Comparison of ENCODE assay signal across 9 cellular contexts in genomic region chr16:87955302-87956168, GRCh38. TPM values are rescaled to one million over a fixed set of nuclear protein-coding genes. Genes with fewer than 3 reads are reported as not detected.
DNase-seq lines count a peak whose midpoint lies in the region; ATAC-seq and TF ChIP-seq lines count a peak whose summit lies in the region.
"Had no signal": no experiment of that assay in that cellular context is flagged by ENCODE, and none has a peak within 500 bp of the region (broad histone marks: within the 10 kb centered on the region; RNA-seq: fewer than 3 reads in every experiment).

No MANE protein-coding gene starts in this region.

- no peak for TF ChIP-seq RAD21 in SK-N-SH (IDR thresholded peaks at IDR 0.05; ENCODE audit: low read length)

- H4K20me1 ChIP-seq in SK-N-SH (ENCODE audit: insufficient read depth): no peaks in the 10 kb centered on the region

- H3K4me1 Mint-ChIP-seq in activated naive CD4-positive, alpha-beta T cell treated with anti-CD3 and anti-CD28 coated beads, Interleukin-2, amount 10 ng/mL, durations not matched to agents 7 days and 5 days: peaks cover 87% of the 10 kb centered on the region

- no peak for TF ChIP-seq EP300 in SK-N-SH (IDR thresholded peaks at IDR 0.05; ENCODE audit: borderline replicate concordance in 1 of 2, low read depth in 1 of 2, low read length in 1 of 2)

- H3K9me2 ChIP-seq in SK-N-SH: no peaks in the 10 kb centered on the region

- 83% methylated on average over 20 of the region's 20 CpGs for WGBS in thymus
- 90% methylated on average over 20 of the region's 20 CpGs for WGBS in SK-N-SH (ENCODE audit: low lambda C conversion rate)

- H3K27me3 Mint-ChIP-seq in activated naive CD4-positive, alpha-beta T cell treated with anti-CD3 and anti-CD28 coated beads, Interleukin-2, amount 10 ng/mL, durations not matched to agents 7 days and 5 days: no peaks in the 10 kb centered on the region

- DNase-seq in activated naive CD4-positive, alpha-beta T cell treated with anti-CD3 and anti-CD28 coated beads, Interleukin-2, amount 10 ng/mL, durations not matched to agents 7 days and 5 days: no peak
- DNase-seq in activated naive CD4-positive, alpha-beta T cell treated with anti-CD3 and anti-CD28 coated beads, Interleukin-2, amount 50 U/mL, for 16 hours: no peak
- DNase-seq in activated naive CD4-positive, alpha-beta T cell treated with anti-CD3 and anti-CD28 coated beads, Interleukin-2, amount 50 U/mL, for 72 hours (ENCODE audit: low spot score in 2 of 2): no peak
- DNase-seq in iris pigment epithelial cell (ENCODE audit: low read depth) (peak; percentile 29), SK-N-SH (no peak), NCI-H146 (lab: John Stamatoyannopoulos, UW) (no peak), A172 (ENCODE audit: low spot score) (no peak)

- peaks cover 41% of the 10 kb centered on the region for H3K36me3 Mint-ChIP-seq in activated naive CD4-positive, alpha-beta T cell treated with anti-CD3 and anti-CD28 coated beads, Interleukin-2, amount 10 ng/mL, durations not matched to agents 7 days and 5 days
- peaks cover 22 to 31% of the 10 kb centered on the region in 2 donors for H3K36me3 Mint-ChIP-seq in activated naive CD4-positive, alpha-beta T cell treated with anti-CD3 and anti-CD28 coated beads, Interleukin-2, amount 50 U/mL, for 72 hours

- H3K4me3 ChIP-seq in thymus (ENCODE audit: low read length) (peak overlapping the region; percentile 42), SK-N-SH (ENCODE audit: low read depth in 2 of 2, low read length in 1 of 2) (no peak overlapping the region)

- CTCF ChIA-PET in activated naive CD4-positive, alpha-beta T cell treated with anti-CD3 and anti-CD28 coated beads, Interleukin-2, amount 10 ng/mL, durations not matched to agents 7 days and 5 days (lab: Charles Lee): interaction anchor here (0.7 to 2.3 kb wide), 5 partner anchors 11 to 482 kb away, joined by 3 to 13 read pairs (median 4); no protein-coding TSS in a partner anchor
- CTCF ChIA-PET in SK-N-SH (lab: Yijun Ruan, JAX): interaction anchor here (1.0 to 1.6 kb wide), 2 partner anchors 175 to 480 kb away, joined by 3 to 4 read pairs; no protein-coding TSS in a partner anchor

- H3K36me3 ChIP-seq in thymus (ENCODE audit: control insufficient read depth, insufficient read depth) (peaks cover 30% of the 10 kb centered on the region), SK-N-SH (replicated peaks in 1 of 2; ENCODE audit: control insufficient read depth in 1 of 2, insufficient read depth in 2 of 2, low read length in 1 of 2) (peaks cover 10 to 13% of the 10 kb centered on the region in 2 experiments)

- peak overlapping the region; percentile 76 for H3K4me3 Mint-ChIP-seq in activated naive CD4-positive, alpha-beta T cell treated with anti-CD3 and anti-CD28 coated beads, Interleukin-2, amount 10 ng/mL, durations not matched to agents 7 days and 5 days

- peaks cover 48% of the 10 kb centered on the region for H3K4me1 ChIP-seq in thymus (ENCODE audit: control insufficient read depth, insufficient read depth, low read length)
- H3K4me1 ChIP-seq in SK-N-SH (ENCODE audit: control insufficient read depth in 1 of 2, insufficient read depth in 2 of 2, low read depth in 1 of 2, low read length in 1 of 2): peaks cover 27 to 31% of the 10 kb centered on the region in 2 experiments; a peak in 2 of 4 replicates

- H3K27ac Mint-ChIP-seq in activated naive CD4-positive, alpha-beta T cell treated with anti-CD3 and anti-CD28 coated beads, Interleukin-2, amount 10 ng/mL, durations not matched to agents 7 days and 5 days: peak overlapping the region; percentile 98
- peak overlapping the region; percentile 94 to 98 for H3K27ac Mint-ChIP-seq in activated naive CD4-positive, alpha-beta T cell treated with anti-CD3 and anti-CD28 coated beads, Interleukin-2, amount 50 U/mL, for 72 hours

- H2AFZ ChIP-seq in SK-N-SH (ENCODE audit: low read depth): no peak overlapping the region

- no peaks in the 10 kb centered on the region for H3K27me3 ChIP-seq in thymus (ENCODE audit: control insufficient read depth, insufficient read depth)
- H3K27me3 ChIP-seq in SK-N-SH (ENCODE audit: insufficient read depth): no peaks in the 10 kb centered on the region

- H3K9me3 Mint-ChIP-seq in activated naive CD4-positive, alpha-beta T cell treated with anti-CD3 and anti-CD28 coated beads, Interleukin-2, amount 10 ng/mL, durations not matched to agents 7 days and 5 days: no peaks in the 10 kb centered on the region
- no peaks in the 10 kb centered on the region for H3K9me3 Mint-ChIP-seq in activated naive CD4-positive, alpha-beta T cell treated with anti-CD3 and anti-CD28 coated beads, Interleukin-2, amount 50 U/mL, for 72 hours

- peaks cover 22% of the 10 kb centered on the region for H3F3A ChIP-seq in SK-N-SH (replicated peaks; ENCODE audit: insufficient read depth)

- H3K4me2 ChIP-seq in SK-N-SH: no peak overlapping the region

- H3K9me3 ChIP-seq in thymus (ENCODE audit: control insufficient read depth) (no peaks in the 10 kb centered on the region), SK-N-SH (no peaks in the 10 kb centered on the region)

- no peak for TF ChIP-seq CTCF in SK-N-SH (IDR thresholded peaks at IDR 0.05)

- no peak overlapping the region for H3K9ac ChIP-seq in SK-N-SH

- H3K79me2 ChIP-seq in SK-N-SH (ENCODE audit: insufficient read depth): peaks cover 78% of the 10 kb centered on the region

- POLR2A ChIA-PET in SK-N-SH (lab: Yijun Ruan, JAX): no interaction called here

- no peak for ATAC-seq in activated naive CD4-positive, alpha-beta T cell treated with anti-CD3 and anti-CD28 coated beads, Interleukin-2, amount 50 U/mL, for 72 hours

- H3K27ac ChIP-seq in thymus (ENCODE audit: low read depth): peak overlapping the region; percentile 88
- no peak overlapping the region; a peak in 2 of 4 replicates for H3K27ac ChIP-seq in SK-N-SH (ENCODE audit: low read depth in 2 of 2, low read length in 1 of 2)
- H3K27ac ChIP-seq: C4-2B had no signal

TF ChIP-seq in SK-N-SH, 30 proteins besides CTCF, POLR2A, EP300 and RAD21:
- no peak for TF ChIP-seq IRF3 (IDR thresholded peaks at IDR 0.05; ENCODE audit: low read depth, low read length)
- no peak for TF ChIP-seq SIN3A (IDR thresholded peaks at IDR 0.05; ENCODE audit: borderline replicate concordance, low read depth, low read length)
- no peak for TF ChIP-seq GABPA (IDR thresholded peaks at IDR 0.05; ENCODE audit: low read depth)
- no peak for TF ChIP-seq TCF12 (IDR thresholded peaks at IDR 0.05)
- TF ChIP-seq ELF1 (IDR thresholded peaks at IDR 0.05): no peak
- TF ChIP-seq, protein P1, sequence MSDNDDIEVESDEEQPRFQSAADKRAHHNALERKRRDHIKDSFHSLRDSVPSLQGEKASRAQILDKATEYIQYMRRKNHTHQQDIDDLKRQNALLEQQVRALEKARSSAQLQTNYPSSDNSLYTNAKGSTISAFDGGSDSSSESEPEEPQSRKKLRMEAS (IDR thresholded peaks at IDR 0.05; ENCODE audit: low read depth): no peak
- TF ChIP-seq RFX5 (IDR thresholded peaks at IDR 0.05; ENCODE audit: low read length): no peak
- TF ChIP-seq, protein P2, sequence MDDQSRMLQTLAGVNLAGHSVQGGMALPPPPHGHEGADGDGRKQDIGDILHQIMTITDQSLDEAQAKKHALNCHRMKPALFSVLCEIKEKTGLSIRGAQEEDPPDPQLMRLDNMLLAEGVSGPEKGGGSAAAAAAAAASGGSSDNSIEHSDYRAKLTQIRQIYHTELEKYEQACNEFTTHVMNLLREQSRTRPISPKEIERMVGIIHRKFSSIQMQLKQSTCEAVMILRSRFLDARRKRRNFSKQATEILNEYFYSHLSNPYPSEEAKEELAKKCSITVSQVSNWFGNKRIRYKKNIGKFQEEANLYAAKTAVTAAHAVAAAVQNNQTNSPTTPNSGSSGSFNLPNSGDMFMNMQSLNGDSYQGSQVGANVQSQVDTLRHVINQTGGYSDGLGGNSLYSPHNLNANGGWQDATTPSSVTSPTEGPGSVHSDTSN (IDR thresholded peaks at IDR 0.05): no peak
- TF ChIP-seq YY1 (IDR thresholded peaks at IDR 0.05; ENCODE audit: low read depth): no peak
- TF ChIP-seq POLR2AphosphoS5 (IDR thresholded peaks at IDR 0.05; ENCODE audit: low read depth, low read length): no peak
- no peak for TF ChIP-seq RXRA (IDR thresholded peaks at IDR 0.05; ENCODE audit: borderline replicate concordance, low read depth)
TF ChIP-seq in SK-N-SH: peak in this region for 0.

RNA-seq across cellular contexts. Expression of gene BANP, which starts 4.3 kb away (rescaled TPM):
- total RNA-seq in activated naive CD4-positive, alpha-beta T cell treated with anti-CD3 and anti-CD28 coated beads, Interleukin-2, amount 50 U/mL, for 72 hours: 10 to 100 TPM; 44.6 to 46.8 TPM
- polyA plus RNA-seq in thymus: 27.0 TPM
- 15.0 and 16.8 TPM in 2 replicates for polyA plus RNA-seq in SK-N-SH (2012; rRNA removed)
- 9.8 and 11.1 TPM in 2 replicates for polyA plus RNA-seq in SK-N-SH (2012; cell fraction: cytosol; rRNA removed)
- 42.8 and 46.7 TPM in 2 replicates for polyA plus RNA-seq in SK-N-SH (2012; cell fraction: nucleus; rRNA removed)
- total RNA-seq in A172 (2014; rRNA removed; shearing (Covaris generic)): 16.9 and 25.4 TPM in 2 replicates

RNA-seq across cellular contexts. Expression of gene CA5A, which starts 19.2 kb away (rescaled TPM):
- total RNA-seq in activated naive CD4-positive, alpha-beta T cell treated with anti-CD3 and anti-CD28 coated beads, Interleukin-2, amount 50 U/mL, for 72 hours: not detected
- polyA plus RNA-seq in thymus: 0.05 TPM
- polyA plus RNA-seq in SK-N-SH (2012; rRNA removed): not detected in 2 replicates
- not detected in 2 replicates for polyA plus RNA-seq in SK-N-SH (2012; cell fraction: cytosol; rRNA removed)
- polyA plus RNA-seq in SK-N-SH (2012; cell fraction: nucleus; rRNA removed): not detected in 2 replicates
- not detected in 2 replicates for total RNA-seq in A172 (2014; rRNA removed; shearing (Covaris generic))
